8 cellular contexts compared by ENCODE assay signal in the genomic region with DNA sequence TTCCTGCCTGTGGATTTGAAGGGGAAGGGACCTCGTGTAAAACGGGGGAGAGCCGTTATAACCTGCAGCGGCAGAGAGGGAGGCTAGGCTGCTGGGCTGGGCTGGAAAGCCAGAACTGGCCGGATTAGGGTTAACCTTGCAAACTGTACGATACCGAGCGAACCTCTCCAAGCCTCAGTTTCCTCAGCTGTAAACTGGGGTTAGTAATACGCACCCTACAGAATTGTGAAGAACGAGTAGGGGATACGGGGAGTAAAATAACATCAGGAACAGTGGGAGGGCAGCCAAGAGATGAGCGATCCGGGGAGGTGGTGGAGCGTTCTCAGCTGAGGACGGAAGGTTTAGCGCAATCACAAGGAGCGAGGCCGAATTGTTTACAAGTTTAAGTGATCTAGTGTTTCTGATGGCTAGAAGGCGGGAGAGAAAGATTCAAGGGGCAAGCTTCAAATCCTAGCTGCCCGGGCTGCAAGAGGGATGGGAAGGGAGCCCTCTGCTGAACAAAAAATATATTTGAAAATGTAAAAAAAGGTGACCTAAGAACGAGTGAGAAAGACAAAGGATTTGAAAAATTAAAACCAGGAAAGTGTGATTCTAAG. TPM values are rescaled to one million over a fixed set of nuclear protein-coding genes. Genes with fewer than 3 reads are reported as not detected.
DNase-seq lines count a peak whose midpoint lies in the region; ATAC-seq and TF ChIP-seq lines count a peak whose summit lies in the region.

No MANE protein-coding gene starts in this region.

- DNase-seq in CMK (ENCODE audit: low read depth) (peak; percentile 14), HK-2 (ENCODE audit: unreplicated experiment) (peak; percentile 48), NCI-H524 (lab: John Stamatoyannopoulos, UW) (peak; percentile 89 to 93), foreskin keratinocyte (peak in 1 of 2 donors; percentile 49)
- DNase-seq in activated T-helper 2 cell treated with anti-CD3 and anti-CD28 coated beads, Interferon-gamma antibody, Interleukin-2, Interleukin-4, amounts not matched to agents 10 μg/mL and 5 μg/mL and 100 μg/mL, durations not matched to agents 14 hours and 24 hours and 36 hours (ENCODE audit: low spot score): no peak

- peaks cover 53% of the 10 kb centered on the region for H3K27me3 Mint-ChIP-seq in activated T-helper 2 cell treated with anti-CD3 and anti-CD28 coated beads, Interferon-gamma antibody, Interleukin-2, Interleukin-4, amounts not matched to agents 10 μg/mL and 5 μg/mL and 100 μg/mL, durations not matched to agents 14 hours and 24 hours and 36 hours (ENCODE audit: low read depth)
- peaks cover 49% of the 10 kb centered on the region for H3K27me3 Mint-ChIP-seq in nephron (ENCODE audit: low read depth)

- peak; percentile 32 for ATAC-seq in foreskin keratinocyte
- ATAC-seq in HG03135 (IDR thresholded peaks at IDR 0.05; ENCODE audit: unreplicated experiment): no peak
- ATAC-seq in GM19324 (IDR thresholded peaks at IDR 0.05; ENCODE audit: low FRiP score, unreplicated experiment): no peak

- no peak overlapping the region for H3K27ac Mint-ChIP-seq in activated T-helper 2 cell treated with anti-CD3 and anti-CD28 coated beads, Interferon-gamma antibody, Interleukin-2, Interleukin-4, amounts not matched to agents 10 μg/mL and 5 μg/mL and 100 μg/mL, durations not matched to agents 14 hours and 24 hours and 36 hours
- H3K27ac Mint-ChIP-seq in nephron: peak overlapping the region; percentile 53 to 84 (median 82)

- H3K9me3 Mint-ChIP-seq in activated T-helper 2 cell treated with anti-CD3 and anti-CD28 coated beads, Interferon-gamma antibody, Interleukin-2, Interleukin-4, amounts not matched to agents 10 μg/mL and 5 μg/mL and 100 μg/mL, durations not matched to agents 14 hours and 24 hours and 36 hours: no peaks in the 10 kb centered on the region
- peaks cover 5% of the 10 kb centered on the region for H3K9me3 Mint-ChIP-seq in nephron

- H3K27ac ChIP-seq in foreskin keratinocyte: no peak overlapping the region

- intact Hi-C loops in activated T-helper 2 cell treated with anti-CD3 and anti-CD28 coated beads, Interferon-gamma antibody, Interleukin-2, Interleukin-4, amounts not matched to agents 10 μg/mL and 5 μg/mL and 100 μg/mL, durations not matched to agents 14 hours and 24 hours and 36 hours (cut with micrococcal nuclease): loop anchor here (1.0 to 5.0 kb wide), 3 partner anchors 86 to 1482 kb away; no protein-coding TSS in a partner anchor

- H3K4me1 Mint-ChIP-seq in activated T-helper 2 cell treated with anti-CD3 and anti-CD28 coated beads, Interferon-gamma antibody, Interleukin-2, Interleukin-4, amounts not matched to agents 10 μg/mL and 5 μg/mL and 100 μg/mL, durations not matched to agents 14 hours and 24 hours and 36 hours (ENCODE audit: low read depth): peaks cover 11% of the 10 kb centered on the region
- peaks cover 21% of the 10 kb centered on the region for H3K4me1 Mint-ChIP-seq in nephron

- H3K4me1 ChIP-seq in foreskin keratinocyte: no peaks in the 10 kb centered on the region

- peak overlapping the region; percentile 59 for H3K4me3 Mint-ChIP-seq in activated T-helper 2 cell treated with anti-CD3 and anti-CD28 coated beads, Interferon-gamma antibody, Interleukin-2, Interleukin-4, amounts not matched to agents 10 μg/mL and 5 μg/mL and 100 μg/mL, durations not matched to agents 14 hours and 24 hours and 36 hours (ENCODE audit: low read depth)
- H3K4me3 Mint-ChIP-seq in nephron: peak overlapping the region; percentile 78 to 84 (median 83)

- TF ChIP-seq CTCF in foreskin keratinocyte (conservative IDR thresholded peaks at IDR 0.05): peak; percentile 79
- peak; percentile 62 to 67 (median 64) for TF ChIP-seq CTCF in nephron (IDR thresholded peaks at IDR 0.05; ENCODE audit: unreplicated experiment in 3 of 3)

- no peaks in the 10 kb centered on the region for H3K36me3 Mint-ChIP-seq in activated T-helper 2 cell treated with anti-CD3 and anti-CD28 coated beads, Interferon-gamma antibody, Interleukin-2, Interleukin-4, amounts not matched to agents 10 μg/mL and 5 μg/mL and 100 μg/mL, durations not matched to agents 14 hours and 24 hours and 36 hours (ENCODE audit: low read depth)
- H3K36me3 Mint-ChIP-seq in nephron (ENCODE audit: low read depth): no peaks in the 10 kb centered on the region

- H3K27me3 ChIP-seq in foreskin keratinocyte: peaks cover 97% of the 10 kb centered on the region

RNA-seq across cellular contexts. Expression of a gene that starts 0.8 kb away (rescaled TPM):
- not detected in 2 replicates for total RNA-seq in activated T-helper 2 cell treated with anti-CD3 and anti-CD28 coated beads, Interferon-gamma antibody, Interleukin-2, Interleukin-4, amounts not matched to agents 10 μg/mL and 5 μg/mL and 100 μg/mL, durations not matched to agents 14 hours and 24 hours and 36 hours
- total RNA-seq in foreskin keratinocyte: not detected in 2 replicates
- not detected in 2 replicates for polyA plus RNA-seq in foreskin keratinocyte

RNA-seq across cellular contexts. Expression of a gene that starts 38.5 kb away (rescaled TPM):
- total RNA-seq in activated T-helper 2 cell treated with anti-CD3 and anti-CD28 coated beads, Interferon-gamma antibody, Interleukin-2, Interleukin-4, amounts not matched to agents 10 μg/mL and 5 μg/mL and 100 μg/mL, durations not matched to agents 14 hours and 24 hours and 36 hours: 29.0 and 32.3 TPM in 2 replicates
- total RNA-seq in foreskin keratinocyte: 27.2 and 29.2 TPM in 2 replicates
- 25.6 and 27.9 TPM in 2 replicates for polyA plus RNA-seq in foreskin keratinocyte
